ENCODE assay signal across 8 cellular contexts in the genomic region with DNA sequence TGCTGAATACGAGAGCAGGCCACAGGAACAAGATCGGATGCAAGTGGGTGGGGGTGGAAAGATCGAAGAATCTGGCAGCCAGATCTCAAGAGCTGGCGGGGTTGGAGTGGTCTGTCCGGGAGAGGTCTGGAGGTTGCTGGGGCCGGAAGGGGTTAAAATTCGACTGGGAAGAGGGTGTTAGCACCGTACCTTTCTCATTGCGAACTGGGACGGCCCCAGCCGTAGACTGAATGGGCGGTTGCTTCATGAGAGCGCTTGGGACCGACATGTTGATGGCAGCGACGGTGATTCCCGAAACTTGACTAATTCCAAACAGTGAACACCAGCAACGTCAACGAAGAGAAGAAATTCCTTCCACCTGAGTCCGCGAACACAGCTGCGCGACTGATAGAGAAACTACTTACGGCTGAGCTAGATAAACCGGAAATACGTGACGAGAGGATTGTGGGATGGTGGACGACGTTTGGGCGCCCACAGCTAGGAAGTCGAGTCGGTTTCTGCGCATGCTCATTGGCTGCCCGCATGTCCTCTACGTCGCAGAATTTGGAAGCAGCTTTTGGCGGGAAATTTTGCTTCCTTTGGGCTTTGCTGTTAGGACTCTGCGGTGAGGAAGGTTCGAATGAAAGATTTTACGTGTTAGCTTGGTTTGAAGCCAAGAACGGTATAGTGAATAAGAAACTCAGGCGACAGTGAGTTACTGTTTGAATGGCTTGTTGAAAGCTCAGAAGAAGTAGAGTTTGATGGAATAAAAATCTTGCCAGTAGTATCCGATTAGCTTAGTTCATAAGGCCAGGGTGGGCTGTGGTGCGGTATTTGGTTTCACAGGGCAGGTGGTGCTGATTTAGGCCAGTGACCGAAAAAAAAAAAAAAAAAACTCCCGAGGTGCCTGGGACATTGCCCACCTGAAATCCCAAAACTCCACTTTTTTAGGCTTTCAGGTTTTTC.
DNase-seq lines count a peak whose midpoint lies in the region; ATAC-seq, FAIRE-seq and TF ChIP-seq lines count a peak whose summit lies in the region.

A gene with protein sequence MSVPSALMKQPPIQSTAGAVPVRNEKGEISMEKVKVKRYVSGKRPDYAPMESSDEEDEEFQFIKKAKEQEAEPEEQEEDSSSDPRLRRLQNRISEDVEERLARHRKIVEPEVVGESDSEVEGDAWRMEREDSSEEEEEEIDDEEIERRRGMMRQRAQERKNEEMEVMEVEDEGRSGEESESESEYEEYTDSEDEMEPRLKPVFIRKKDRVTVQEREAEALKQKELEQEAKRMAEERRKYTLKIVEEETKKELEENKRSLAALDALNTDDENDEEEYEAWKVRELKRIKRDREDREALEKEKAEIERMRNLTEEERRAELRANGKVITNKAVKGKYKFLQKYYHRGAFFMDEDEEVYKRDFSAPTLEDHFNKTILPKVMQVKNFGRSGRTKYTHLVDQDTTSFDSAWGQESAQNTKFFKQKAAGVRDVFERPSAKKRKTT (minus strand): TSS at position 389 of the 945 bp plus-strand sequence. CDS start 121 bp downstream, at position 268.

- ATAC-seq in HG03460 (IDR thresholded peaks at IDR 0.05; ENCODE audit: unreplicated experiment) = peak; percentile 70

- TF ChIP-seq POLR2A in GM19193 (IDR thresholded peaks at IDR 0.05; ENCODE audit: extremely low read depth, insufficient read depth, insufficient read length) = peak; percentile 93

- DNase-seq in AG20443 (ENCODE audit: low spot score) (peak; percentile 99), NCI-H526 (lab: John Stamatoyannopoulos, UW) (peak; percentile 95 to 98), kidney tubule cell (ENCODE audit: low spot score) (peak; percentile 98)
- DNase-seq in activated CD4-positive, alpha-beta T cell treated with anti-CD3 and anti-CD28 coated beads for 48 hours = peak; percentile 94
- DNase-seq in stimulated activated CD4-positive, alpha-beta T cell treated with anti-CD3 and anti-CD28 coated beads, Interleukin-1b, Interleukin-23, amount 100 ng/mL, for 24 hours (ENCODE audit: low read depth in 4 of 4, low spot score in 1 of 4) = peak; percentile 82 to 89 (median 86)

- FAIRE-seq in colon (lab: Jason Lieb, UNC) = peak; percentile 86

Comparison
In these comparisons a context has a peak if more than half of its experiments do, and no peak if none do; other contexts are left out.
1. Peak in every context shown above with its lines: DNase-seq and ATAC-seq.